ENCODE assay signal across 1 cellular context in genomic region chr19:18415177-18415867, GRCh38.
TF ChIP-seq lines count a peak whose summit lies in the region.

No MANE protein-coding gene starts in this region.

TF ChIP-seq in K562, 482 proteins besides CTCF, POLR2A, EP300 and RAD21 (continued from another document and continues in another):
- no peak for TF ChIP-seq XRCC3 (IDR thresholded peaks at IDR 0.05)
- no peak for TF ChIP-seq ILF3 (IDR thresholded peaks at IDR 0.05; ENCODE audit: borderline replicate concordance)
- TF ChIP-seq, protein P1, sequence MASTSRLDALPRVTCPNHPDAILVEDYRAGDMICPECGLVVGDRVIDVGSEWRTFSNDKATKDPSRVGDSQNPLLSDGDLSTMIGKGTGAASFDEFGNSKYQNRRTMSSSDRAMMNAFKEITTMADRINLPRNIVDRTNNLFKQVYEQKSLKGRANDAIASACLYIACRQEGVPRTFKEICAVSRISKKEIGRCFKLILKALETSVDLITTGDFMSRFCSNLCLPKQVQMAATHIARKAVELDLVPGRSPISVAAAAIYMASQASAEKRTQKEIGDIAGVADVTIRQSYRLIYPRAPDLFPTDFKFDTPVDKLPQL (IDR thresholded peaks at IDR 0.05; ENCODE audit: extremely low read depth, insufficient read length), result no peak
- peak; percentile 75; the same call in 1 of the 2 replicates for TF ChIP-seq HSF4 (CRISPR knock-in tag; IDR thresholded peaks at IDR 0.05; ENCODE audit: borderline replicate concordance)
- no peak for TF ChIP-seq SRSF9 (IDR thresholded peaks at IDR 0.05; ENCODE audit: borderline replicate concordance, low read depth, low read length)
- no peak for TF ChIP-seq THAP7 (CRISPR knock-in tag; IDR thresholded peaks at IDR 0.05)
- TF ChIP-seq FOXK2 (conservative IDR thresholded peaks at IDR 0.05 in 1 of 2, IDR thresholded peaks at IDR 0.05 in 1 of 2; ENCODE audit: low read depth in 2 of 2), result no peak
- no peak for TF ChIP-seq CREB5 (CRISPR knock-in tag; IDR thresholded peaks at IDR 0.05)
- no peak for TF ChIP-seq PPARD (CRISPR knock-in tag; IDR thresholded peaks at IDR 0.05)
- peak; percentile 65 for TF ChIP-seq EHMT2 (IDR thresholded peaks at IDR 0.05)
- TF ChIP-seq CBFB (CRISPR knock-in tag; IDR thresholded peaks at IDR 0.05), result no peak
- TF ChIP-seq CHD2 (IDR thresholded peaks at IDR 0.05; ENCODE audit: low read depth, low read length), result 0 out of 2 replicates have a peak, but pooled peaks have one; percentile 11
- no peak for TF ChIP-seq MEIS2 (IDR thresholded peaks at IDR 0.05; ENCODE audit: partially characterized antibody)
- TF ChIP-seq TOE1 (IDR thresholded peaks at IDR 0.05; ENCODE audit: borderline replicate concordance), result peak; percentile 58; the same call in 1 of the 2 replicates
- TF ChIP-seq TOE1 (CRISPR knock-in tag; IDR thresholded peaks at IDR 0.05; ENCODE audit: borderline replicate concordance, low read depth), result no peak
- no peak for TF ChIP-seq ZNF778 (CRISPR knock-in tag; IDR thresholded peaks at IDR 0.05)
- TF ChIP-seq, protein P2, sequence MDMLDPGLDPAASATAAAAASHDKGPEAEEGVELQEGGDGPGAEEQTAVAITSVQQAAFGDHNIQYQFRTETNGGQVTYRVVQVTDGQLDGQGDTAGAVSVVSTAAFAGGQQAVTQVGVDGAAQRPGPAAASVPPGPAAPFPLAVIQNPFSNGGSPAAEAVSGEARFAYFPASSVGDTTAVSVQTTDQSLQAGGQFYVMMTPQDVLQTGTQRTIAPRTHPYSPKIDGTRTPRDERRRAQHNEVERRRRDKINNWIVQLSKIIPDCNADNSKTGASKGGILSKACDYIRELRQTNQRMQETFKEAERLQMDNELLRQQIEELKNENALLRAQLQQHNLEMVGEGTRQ (CRISPR knock-in tag; IDR thresholded peaks at IDR 0.05), result no peak
- TF ChIP-seq, protein P3, sequence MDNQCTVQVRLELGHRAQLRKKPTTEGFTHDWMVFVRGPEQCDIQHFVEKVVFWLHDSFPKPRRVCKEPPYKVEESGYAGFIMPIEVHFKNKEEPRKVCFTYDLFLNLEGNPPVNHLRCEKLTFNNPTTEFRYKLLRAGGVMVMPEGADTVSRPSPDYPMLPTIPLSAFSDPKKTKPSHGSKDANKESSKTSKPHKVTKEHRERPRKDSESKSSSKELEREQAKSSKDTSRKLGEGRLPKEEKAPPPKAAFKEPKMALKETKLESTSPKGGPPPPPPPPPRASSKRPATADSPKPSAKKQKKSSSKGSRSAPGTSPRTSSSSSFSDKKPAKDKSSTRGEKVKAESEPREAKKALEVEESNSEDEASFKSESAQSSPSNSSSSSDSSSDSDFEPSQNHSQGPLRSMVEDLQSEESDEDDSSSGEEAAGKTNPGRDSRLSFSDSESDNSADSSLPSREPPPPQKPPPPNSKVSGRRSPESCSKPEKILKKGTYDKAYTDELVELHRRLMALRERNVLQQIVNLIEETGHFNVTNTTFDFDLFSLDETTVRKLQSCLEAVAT (IDR thresholded peaks at IDR 0.05), result peak; percentile 75 to 80; a peak in 3 of 4 replicates
- peak; percentile 84 for TF ChIP-seq GABPA (tag; conservative IDR thresholded peaks at IDR 0.05; ENCODE audit: low read depth)
- TF ChIP-seq, protein P4, sequence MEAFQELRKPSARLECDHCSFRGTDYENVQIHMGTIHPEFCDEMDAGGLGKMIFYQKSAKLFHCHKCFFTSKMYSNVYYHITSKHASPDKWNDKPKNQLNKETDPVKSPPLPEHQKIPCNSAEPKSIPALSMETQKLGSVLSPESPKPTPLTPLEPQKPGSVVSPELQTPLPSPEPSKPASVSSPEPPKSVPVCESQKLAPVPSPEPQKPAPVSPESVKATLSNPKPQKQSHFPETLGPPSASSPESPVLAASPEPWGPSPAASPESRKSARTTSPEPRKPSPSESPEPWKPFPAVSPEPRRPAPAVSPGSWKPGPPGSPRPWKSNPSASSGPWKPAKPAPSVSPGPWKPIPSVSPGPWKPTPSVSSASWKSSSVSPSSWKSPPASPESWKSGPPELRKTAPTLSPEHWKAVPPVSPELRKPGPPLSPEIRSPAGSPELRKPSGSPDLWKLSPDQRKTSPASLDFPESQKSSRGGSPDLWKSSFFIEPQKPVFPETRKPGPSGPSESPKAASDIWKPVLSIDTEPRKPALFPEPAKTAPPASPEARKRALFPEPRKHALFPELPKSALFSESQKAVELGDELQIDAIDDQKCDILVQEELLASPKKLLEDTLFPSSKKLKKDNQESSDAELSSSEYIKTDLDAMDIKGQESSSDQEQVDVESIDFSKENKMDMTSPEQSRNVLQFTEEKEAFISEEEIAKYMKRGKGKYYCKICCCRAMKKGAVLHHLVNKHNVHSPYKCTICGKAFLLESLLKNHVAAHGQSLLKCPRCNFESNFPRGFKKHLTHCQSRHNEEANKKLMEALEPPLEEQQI (IDR thresholded peaks at IDR 0.05), result no peak
- peak; percentile 32 for TF ChIP-seq HMGN3 (IDR thresholded peaks at IDR 0.05; ENCODE audit: borderline replicate concordance, extremely low read depth, insufficient read length, low read depth, low read length)
- no peak for TF ChIP-seq SMAD2 (IDR thresholded peaks at IDR 0.05; ENCODE audit: low read depth, low read length)
- TF ChIP-seq, protein P5, sequence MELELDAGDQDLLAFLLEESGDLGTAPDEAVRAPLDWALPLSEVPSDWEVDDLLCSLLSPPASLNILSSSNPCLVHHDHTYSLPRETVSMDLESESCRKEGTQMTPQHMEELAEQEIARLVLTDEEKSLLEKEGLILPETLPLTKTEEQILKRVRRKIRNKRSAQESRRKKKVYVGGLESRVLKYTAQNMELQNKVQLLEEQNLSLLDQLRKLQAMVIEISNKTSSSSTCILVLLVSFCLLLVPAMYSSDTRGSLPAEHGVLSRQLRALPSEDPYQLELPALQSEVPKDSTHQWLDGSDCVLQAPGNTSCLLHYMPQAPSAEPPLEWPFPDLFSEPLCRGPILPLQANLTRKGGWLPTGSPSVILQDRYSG (tag; conservative IDR thresholded peaks at IDR 0.05; ENCODE audit: low read depth), result peak; percentile 81
- TF ChIP-seq PTTG1 (tag; IDR thresholded peaks at IDR 0.05; ENCODE audit: low read depth), result no peak
- peak; percentile 79 for TF ChIP-seq CXXC5 (CRISPR knock-in tag; IDR thresholded peaks at IDR 0.05)
- no peak for TF ChIP-seq SREBF1 (IDR thresholded peaks at IDR 0.05; ENCODE audit: borderline replicate concordance, low read depth, low read length)
- TF ChIP-seq FOXP1 (CRISPR knock-in tag; IDR thresholded peaks at IDR 0.05), result no peak
- TF ChIP-seq DPF2 (IDR thresholded peaks at IDR 0.05), result peak; percentile 77
- TF ChIP-seq ZNF583 (CRISPR knock-in tag; IDR thresholded peaks at IDR 0.05), result peak; percentile 91
- no peak; the same call in none of the 2 replicates for TF ChIP-seq KLF16 (IDR thresholded peaks at IDR 0.05)
- TF ChIP-seq MBD1 (CRISPR knock-in tag; IDR thresholded peaks at IDR 0.05), result no peak
- TF ChIP-seq ARNT (IDR thresholded peaks at IDR 0.05), result 0 out of 4 replicates have a peak, but pooled peaks have one; percentile 21 to 27
- TF ChIP-seq, protein P6, sequence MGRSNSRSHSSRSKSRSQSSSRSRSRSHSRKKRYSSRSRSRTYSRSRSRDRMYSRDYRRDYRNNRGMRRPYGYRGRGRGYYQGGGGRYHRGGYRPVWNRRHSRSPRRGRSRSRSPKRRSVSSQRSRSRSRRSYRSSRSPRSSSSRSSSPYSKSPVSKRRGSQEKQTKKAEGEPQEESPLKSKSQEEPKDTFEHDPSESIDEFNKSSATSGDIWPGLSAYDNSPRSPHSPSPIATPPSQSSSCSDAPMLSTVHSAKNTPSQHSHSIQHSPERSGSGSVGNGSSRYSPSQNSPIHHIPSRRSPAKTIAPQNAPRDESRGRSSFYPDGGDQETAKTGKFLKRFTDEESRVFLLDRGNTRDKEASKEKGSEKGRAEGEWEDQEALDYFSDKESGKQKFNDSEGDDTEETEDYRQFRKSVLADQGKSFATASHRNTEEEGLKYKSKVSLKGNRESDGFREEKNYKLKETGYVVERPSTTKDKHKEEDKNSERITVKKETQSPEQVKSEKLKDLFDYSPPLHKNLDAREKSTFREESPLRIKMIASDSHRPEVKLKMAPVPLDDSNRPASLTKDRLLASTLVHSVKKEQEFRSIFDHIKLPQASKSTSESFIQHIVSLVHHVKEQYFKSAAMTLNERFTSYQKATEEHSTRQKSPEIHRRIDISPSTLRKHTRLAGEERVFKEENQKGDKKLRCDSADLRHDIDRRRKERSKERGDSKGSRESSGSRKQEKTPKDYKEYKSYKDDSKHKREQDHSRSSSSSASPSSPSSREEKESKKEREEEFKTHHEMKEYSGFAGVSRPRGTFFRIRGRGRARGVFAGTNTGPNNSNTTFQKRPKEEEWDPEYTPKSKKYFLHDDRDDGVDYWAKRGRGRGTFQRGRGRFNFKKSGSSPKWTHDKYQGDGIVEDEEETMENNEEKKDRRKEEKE (IDR thresholded peaks at IDR 0.05; ENCODE audit: borderline replicate concordance in 1 of 2, control insufficient read depth in 1 of 2, low read depth in 2 of 2, low read length in 1 of 2), result 0 out of 4 replicates have a peak, but pooled peaks of 1 of the 2 experiments have one; percentile 22
- TF ChIP-seq AFF4 (CRISPR knock-in tag; IDR thresholded peaks at IDR 0.05), result no peak; the same call in 1 of the 2 replicates
- TF ChIP-seq LEF1 (IDR thresholded peaks at IDR 0.05), result peak; percentile 69; the same call in 1 of the 2 replicates
- 0 out of 2 replicates have a peak, but pooled peaks have one; percentile 12 for TF ChIP-seq CBFA2T3 (IDR thresholded peaks at IDR 0.05)
- TF ChIP-seq POLR2H (tag; IDR thresholded peaks at IDR 0.05; ENCODE audit: low read depth), result no peak
- peak; percentile 82; the same call in 1 of the 2 replicates for TF ChIP-seq MEF2D (tag; conservative IDR thresholded peaks at IDR 0.05; ENCODE audit: low read depth)
- TF ChIP-seq LARP7 (IDR thresholded peaks at IDR 0.05), result no peak
- TF ChIP-seq MYC (IDR thresholded peaks at IDR 0.05; ENCODE audit: low read depth, low read length), result peak; percentile 26; the same call in 1 of the 2 replicates
- no peak for TF ChIP-seq MYC (CRISPR knock-in tag; IDR thresholded peaks at IDR 0.05; ENCODE audit: borderline replicate concordance, low read depth)
- TF ChIP-seq CBX3 (IDR thresholded peaks at IDR 0.05; ENCODE audit: borderline replicate concordance in 1 of 2, low read length in 2 of 2), result no peak
- peak; percentile 37; the same call in 1 of the 2 replicates for TF ChIP-seq ATF7 (IDR thresholded peaks at IDR 0.05)
- TF ChIP-seq NR2F6 (CRISPR knock-in tag; IDR thresholded peaks at IDR 0.05), result no peak
- no peak for TF ChIP-seq ZNF436 (CRISPR knock-in tag; IDR thresholded peaks at IDR 0.05)
- TF ChIP-seq SUPT5H (IDR thresholded peaks at IDR 0.05), result peak; percentile 66
- no peak for TF ChIP-seq ZNF124 (CRISPR knock-in tag; IDR thresholded peaks at IDR 0.05)
- TF ChIP-seq MBD2 (IDR thresholded peaks at IDR 0.05; ENCODE audit: borderline replicate concordance, low read depth), result 0 out of 2 replicates have a peak, but pooled peaks have one; percentile 24
- peak; percentile 11; the same call in 1 of the 2 replicates for TF ChIP-seq SMARCA5 (IDR thresholded peaks at IDR 0.05)
- peak; percentile 68; the same call in 1 of the 2 replicates for TF ChIP-seq ZFPM2 (CRISPR knock-in tag; IDR thresholded peaks at IDR 0.05)
- peak; percentile 86; the same call in 1 of the 2 replicates for TF ChIP-seq MTA1 (IDR thresholded peaks at IDR 0.05; ENCODE audit: borderline replicate concordance)
- TF ChIP-seq U2AF2 (optimal IDR thresholded peaks at IDR 0.05; ENCODE audit: low read depth, low read length), result no peak
